ENCODE assay signal across 12 cellular contexts in the genomic region with DNA sequence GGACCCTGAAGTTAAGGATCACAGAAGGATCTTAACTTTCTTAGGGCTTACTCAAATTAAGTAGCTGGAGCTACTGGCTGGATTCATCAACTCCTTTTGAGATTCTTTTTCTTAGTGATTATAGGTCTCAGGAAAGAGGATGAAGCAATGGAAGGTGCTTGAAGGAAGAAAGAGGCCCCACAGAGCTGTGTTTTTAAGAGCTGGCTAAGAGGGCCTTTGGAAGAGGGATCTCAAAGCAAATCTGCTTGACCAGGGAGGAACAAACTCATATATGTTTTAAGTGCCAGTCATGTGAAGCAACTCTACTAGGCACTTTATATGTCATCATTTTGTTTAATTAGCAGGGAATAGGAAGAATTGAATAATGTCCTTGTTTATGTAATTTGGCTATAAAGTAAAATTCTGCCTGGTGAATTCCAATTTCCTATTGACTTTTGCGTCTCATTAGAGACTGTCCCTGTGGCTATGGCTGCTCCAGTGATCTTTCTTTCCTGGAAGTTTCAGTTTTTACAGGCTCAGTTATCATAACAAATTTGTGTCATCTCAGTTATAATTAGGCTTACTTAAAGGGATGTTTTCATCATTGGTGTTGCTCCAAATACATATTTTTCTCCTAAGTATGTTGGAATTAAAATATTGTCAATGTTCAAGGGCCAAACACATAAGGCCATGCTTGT.
DNase-seq lines count a peak whose midpoint lies in the region; ATAC-seq, FAIRE-seq and TF ChIP-seq lines count a peak whose summit lies in the region.
"Had no signal": no experiment of that assay in that cellular context is flagged by ENCODE, and none has a peak within 500 bp of the region (broad histone marks: within the 10 kb centered on the region; RNA-seq: fewer than 3 reads in every experiment).

No MANE protein-coding gene starts in this region.

- no TSS peak for BruUV-seq in PC-3 (replicated peaks; lab: Mats Ljungman, UMichigan)

- H3K9ac ChIP-seq in GM23248 (peak overlapping the region; percentile 54), kidney (ENCODE audit: low read length in 2 of 2) (no peak overlapping the region), PC-3 (ENCODE audit: low read length) (no peak overlapping the region)

- H4K20me1 ChIP-seq in GM23248 (ENCODE audit: insufficient read depth) = no peaks in the 10 kb centered on the region
- H4K20me1 ChIP-seq in PC-3 (ENCODE audit: low read length) = no peaks in the 10 kb centered on the region

- H2AFZ ChIP-seq in GM23248 (peak overlapping the region; percentile 9; the same call in 1 of the 2 replicates), PC-3 (ENCODE audit: low read length) (no peak overlapping the region)

- H3K4me2 ChIP-seq in GM23248 (ENCODE audit: unreplicated experiment) (peak overlapping the region; percentile 63), PC-3 (ENCODE audit: low read length) (no peak overlapping the region)

- CTCF ChIA-PET in PC-3 (lab: Charles Lee) = no interaction called here
- CTCF ChIA-PET in CD4-positive, alpha-beta T cell (lab: Charles Lee) = no interaction called here

- H3K4me3 ChIP-seq in GM23248 = peak overlapping the region; percentile 5
- H3K4me3 ChIP-seq in kidney (ENCODE audit: low read length in 2 of 2) = no peak overlapping the region
- no peak overlapping the region for H3K4me3 ChIP-seq in gastrocnemius medialis
- no peak overlapping the region for H3K4me3 ChIP-seq in PC-3 (ENCODE audit: low read length)

- H3K4me3 Mint-ChIP-seq in brain = peak overlapping the region in 1 of 5 experiments; percentile 1
- no peak overlapping the region for H3K4me3 Mint-ChIP-seq in CD4-positive, alpha-beta T cell
- H3K4me3 Mint-ChIP-seq: activated CD8-positive, alpha-beta memory T cell treated with anti-CD3 and anti-CD28 coated beads, Interleukin-2, amount 10 ng/mL, durations not matched to agents 7 days and 5 days; dendritic cell treated with granulocyte-macrophage colony-stimulating factor and Interleukin-4, amounts not matched to agents 40 ng/mL and 50 ng/mL, for 4 days had no signal

- peaks cover 34% of the 10 kb centered on the region for H3K4me1 ChIP-seq in GM23248 (ENCODE audit: insufficient read depth)
- H3K4me1 ChIP-seq in kidney (ENCODE audit: control insufficient read depth in 1 of 2, insufficient read depth in 1 of 2, low read depth in 1 of 2, low read length in 2 of 2) = peaks cover 7 to 24% of the 10 kb centered on the region in 2 donors
- peaks cover 17 to 21% of the 10 kb centered on the region in 2 donors for H3K4me1 ChIP-seq in gastrocnemius medialis
- no peaks in the 10 kb centered on the region for H3K4me1 ChIP-seq in PC-3 (ENCODE audit: insufficient read depth, low read length)

- H3K27me3 ChIP-seq in GM23248 (replicated peaks; ENCODE audit: insufficient read depth) = no peaks in the 10 kb centered on the region
- H3K27me3 ChIP-seq in gastrocnemius medialis = no peaks in the 10 kb centered on the region
- no peaks in the 10 kb centered on the region for H3K27me3 ChIP-seq in PC-3 (ENCODE audit: low read length)
- no peaks in the 10 kb centered on the region for H3K27me3 ChIP-seq in CD4-positive, alpha-beta T cell (ENCODE audit: control insufficient read depth, insufficient read depth, low read length)

- POLR2A ChIA-PET in PC-3 (lab: Charles Lee; ENCODE audit: unreplicated experiment) = no interaction called here
- POLR2A ChIA-PET in CD4-positive, alpha-beta T cell (lab: Charles Lee) = no interaction called here

- DNase-seq in GM23248 = peak; percentile 23
- no peak for DNase-seq in kidney
- DNase-seq in gastrocnemius medialis = no peak
- no peak for DNase-seq in PC-3
- DNase-seq in CD4-positive, alpha-beta T cell = no peak
- DNase-seq: activated CD8-positive, alpha-beta memory T cell treated with anti-CD3 and anti-CD28 coated beads, Interleukin-2, amount 10 ng/mL, durations not matched to agents 7 days and 5 days; NCI-H345; SW 1271 had no signal

- H3K36me3 Mint-ChIP-seq in brain = no peaks in the 10 kb centered on the region
- H3K36me3 Mint-ChIP-seq in CD4-positive, alpha-beta T cell (ENCODE audit: low read depth) = no peaks in the 10 kb centered on the region

- H3K36me3 ChIP-seq in GM23248 (ENCODE audit: low read depth) (no peaks in the 10 kb centered on the region), kidney (ENCODE audit: control insufficient read depth in 1 of 2, insufficient read depth in 2 of 2, low read length in 2 of 2) (no peaks in the 10 kb centered on the region), gastrocnemius medialis (no peaks in the 10 kb centered on the region), PC-3 (ENCODE audit: low read depth, low read length) (no peaks in the 10 kb centered on the region)

- H3K9me3 ChIP-seq in GM23248 (ENCODE audit: low read depth) = no peaks in the 10 kb centered on the region
- no peaks in the 10 kb centered on the region for H3K9me3 ChIP-seq in kidney (ENCODE audit: control insufficient read depth in 1 of 2, low read length in 2 of 2)
- H3K9me3 ChIP-seq in gastrocnemius medialis = no peaks in the 10 kb centered on the region
- no peaks in the 10 kb centered on the region for H3K9me3 ChIP-seq in PC-3 (ENCODE audit: low read length)
- H3K9me3 ChIP-seq in CD4-positive, alpha-beta T cell (ENCODE audit: control insufficient read depth, low read length) = no peaks in the 10 kb centered on the region

- FAIRE-seq in kidney (lab: Jason Lieb, UNC) = no peak

- H3F3A ChIP-seq in GM23248 (ENCODE audit: insufficient read depth) (peaks cover 44% of the 10 kb centered on the region), PC-3 (ENCODE audit: low read length, unreplicated experiment) (no peaks in the 10 kb centered on the region)

- ATAC-seq in gastrocnemius medialis (no peak), PC-3 (no peak), GM21529 (IDR thresholded peaks at IDR 0.05; ENCODE audit: unreplicated experiment) (no peak), GM21619 (IDR thresholded peaks at IDR 0.05; ENCODE audit: unreplicated experiment) (no peak)
- ATAC-seq in CD4-positive, alpha-beta T cell (ENCODE audit: poor library complexity) = no peak
- ATAC-seq: activated CD8-positive, alpha-beta memory T cell treated with anti-CD3 and anti-CD28 coated beads, Interleukin-2, amount 10 ng/mL, durations not matched to agents 7 days and 5 days had no signal

- TF ChIP-seq POLR2A in gastrocnemius medialis (IDR thresholded peaks at IDR 0.05) = no peak

- in situ Hi-C loops in GM23248 (cut with MboI) (loop anchor here (10.0 kb wide), 1 partner anchor 222 kb away; the partner anchor contains the start of gene CITED2), gastrocnemius medialis (cut with MboI; ENCODE audit: low sequenced_read_pairs in 4 of 4) (no loop called here)

- 0 to 7% methylated on average over 1 of the region's 1 CpG for WGBS in GM23248 (ENCODE audit: low coverage in 1 of 2, low lambda C conversion rate in 2 of 2, missing lambda C conversion rate in 2 of 2), 2 experiments

- peaks cover 37% of the 10 kb centered on the region for H3K4me1 Mint-ChIP-seq in brain
- H3K4me1 Mint-ChIP-seq in CD4-positive, alpha-beta T cell (ENCODE audit: low read depth) = peaks cover 8% of the 10 kb centered on the region

- TF ChIP-seq CTCF in brain (conservative IDR thresholded peaks at IDR 0.05) (no peak), kidney (IDR thresholded peaks at IDR 0.05; ENCODE audit: borderline replicate concordance, extremely low read depth, insufficient read depth) (no peak), gastrocnemius medialis (IDR thresholded peaks at IDR 0.05 in 4 of 5, conservative IDR thresholded peaks at IDR 0.05 in 1 of 5) (no peak), PC-3 (conservative IDR thresholded peaks at IDR 0.05; ENCODE audit: low read depth, low read length) (no peak)
- no peak for TF ChIP-seq CTCF in CD4-positive, alpha-beta T cell (IDR thresholded peaks at IDR 0.05)

- no peaks in the 10 kb centered on the region for H3K9me2 ChIP-seq in GM23248 (ENCODE audit: insufficient read depth)
- H3K9me2 ChIP-seq in PC-3 (replicated peaks; ENCODE audit: low read length) = no peaks in the 10 kb centered on the region

- H3K9me3 Mint-ChIP-seq in brain = no peaks in the 10 kb centered on the region
- no peaks in the 10 kb centered on the region for H3K9me3 Mint-ChIP-seq in CD4-positive, alpha-beta T cell
- H3K9me3 Mint-ChIP-seq: dendritic cell treated with granulocyte-macrophage colony-stimulating factor and Interleukin-4, amounts not matched to agents 40 ng/mL and 50 ng/mL, for 4 days had no signal

- peak overlapping the region; percentile 44 to 97 (median 96) for H3K27ac Mint-ChIP-seq in brain
- no peak overlapping the region for H3K27ac Mint-ChIP-seq in CD4-positive, alpha-beta T cell
- H3K27ac Mint-ChIP-seq: activated CD8-positive, alpha-beta memory T cell treated with anti-CD3 and anti-CD28 coated beads, Interleukin-2, amount 10 ng/mL, durations not matched to agents 7 days and 5 days; dendritic cell treated with granulocyte-macrophage colony-stimulating factor and Interleukin-4, amounts not matched to agents 40 ng/mL and 50 ng/mL, for 4 days had no signal

- no peaks in the 10 kb centered on the region for H3K79me2 ChIP-seq in GM23248 (ENCODE audit: insufficient read depth)
- no peaks in the 10 kb centered on the region for H3K79me2 ChIP-seq in PC-3 (ENCODE audit: low read length)

- peak overlapping the region; percentile 92 for H3K27ac ChIP-seq in GM23248
- peak overlapping the region; percentile 8 to 77 for H3K27ac ChIP-seq in kidney (ENCODE audit: low read depth in 2 of 2, low read length in 2 of 2)
- peak overlapping the region; percentile 56 to 73 (median 66) for H3K27ac ChIP-seq in gastrocnemius medialis
- no peak overlapping the region for H3K27ac ChIP-seq in PC-3 (ENCODE audit: low read length)
- H3K27ac ChIP-seq in CD4-positive, alpha-beta T cell (ENCODE audit: low read depth, low read length) = no peak overlapping the region

- intact Hi-C loops in kidney (cut with DNase I) = no loop called here
- intact Hi-C loops in gastrocnemius medialis (cut with DNase I; ENCODE audit: low total_unique reads) = no loop called here
- intact Hi-C loops in PC-3 (cut with micrococcal nuclease) = no loop called here
- intact Hi-C loops in CD4-positive, alpha-beta T cell (cut with DNase I, micrococcal nuclease) = no loop called here

- H3K27me3 Mint-ChIP-seq in brain = peaks cover 2% of the 10 kb centered on the region
- H3K27me3 Mint-ChIP-seq in CD4-positive, alpha-beta T cell = peaks cover 9% of the 10 kb centered on the region
- H3K27me3 Mint-ChIP-seq: activated CD8-positive, alpha-beta memory T cell treated with anti-CD3 and anti-CD28 coated beads, Interleukin-2, amount 10 ng/mL, durations not matched to agents 7 days and 5 days; dendritic cell treated with granulocyte-macrophage colony-stimulating factor and Interleukin-4, amounts not matched to agents 40 ng/mL and 50 ng/mL, for 4 days had no signal

Comparison
In these comparisons a context has a peak if more than half of its experiments do, and no peak if none do; other contexts are left out.
1. H3K27ac ChIP-seq: peak in GM23248 (single experiment), kidney (2 of 2) and gastrocnemius medialis (4 of 4); none in PC-3 (single experiment) and CD4-positive, alpha-beta T cell (single experiment).